Comparison of ENCODE assay signal across 18 cellular contexts in the genomic region with DNA sequence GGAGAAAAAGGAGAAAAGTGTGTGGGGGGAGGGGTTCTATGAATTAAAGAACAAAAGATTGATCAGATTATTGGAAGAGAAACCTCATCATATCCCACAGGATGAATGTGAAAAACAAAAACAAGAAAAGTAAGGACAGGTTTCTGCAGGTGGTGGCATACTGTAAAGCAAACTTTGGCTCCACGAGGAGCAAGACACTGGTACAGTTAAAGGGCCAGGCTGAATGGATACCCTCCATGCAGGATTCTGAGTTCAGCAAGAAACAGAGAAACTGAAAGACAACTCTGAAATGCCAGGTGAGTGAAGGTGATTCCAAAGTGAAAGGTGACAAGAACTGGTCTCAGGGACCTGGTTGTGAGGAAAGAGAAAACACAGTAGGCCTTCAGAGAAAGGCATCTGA. TPM values are rescaled to one million over a fixed set of nuclear protein-coding genes. Genes with fewer than 3 reads are reported as not detected.
DNase-seq lines count a peak whose midpoint lies in the region; ATAC-seq and TF ChIP-seq lines count a peak whose summit lies in the region.
"Had no signal": no experiment of that assay in that cellular context is flagged by ENCODE, and none has a peak within 500 bp of the region (broad histone marks: within the 10 kb centered on the region; RNA-seq: fewer than 3 reads in every experiment).

No MANE protein-coding gene starts in this region.

- no peak overlapping the region for H3K23ac ChIP-seq in mesenchymal stem cell (ENCODE audit: low read length in 2 of 2)

- no peaks in the 10 kb centered on the region for H3K36me3 ChIP-seq in thoracic aorta
- H3K36me3 ChIP-seq in mesenchymal stem cell (ENCODE audit: control insufficient read depth in 1 of 2, insufficient read depth in 2 of 2, low read depth in 1 of 2, low read length in 2 of 2), result peaks cover 4 to 35% of the 10 kb centered on the region in 2 experiments
- H3K36me3 ChIP-seq: esophagus muscularis mucosa, gastroesophageal sphincter had no signal

- H2BK5ac ChIP-seq in mesenchymal stem cell (ENCODE audit: low read depth, low read length, poor library complexity, severe bottlenecking), result no peak overlapping the region

- H3K4ac ChIP-seq in mesenchymal stem cell (ENCODE audit: low read depth in 1 of 2, low read length in 2 of 2), result no peak overlapping the region

- whole genome bisulfite sequencing in mesenchymal stem cell, result 90% methylated on average over 1 of the region's 1 CpG

- H3K27me3 Mint-ChIP-seq in activated T-cell treated with anti-CD3 and anti-CD28 coated beads, Interleukin-2, amount 50 U/mL, for 72 hours (ENCODE audit: low read depth), result no peaks in the 10 kb centered on the region
- H3K27me3 Mint-ChIP-seq in T-helper 17 cell (no peaks in the 10 kb centered on the region), endothelial cell (ENCODE audit: unreplicated experiment) (peaks cover 7% of the 10 kb centered on the region)

- no peak for DNase-seq in activated T-cell treated with anti-CD3 and anti-CD28 coated beads, Interleukin-2, amount 50 U/mL, for 72 hours
- DNase-seq in activated T-cell treated with anti-CD3 and anti-CD28 coated beads for 4 hours (no peak), T-helper 17 cell (no peak), endothelial cell (ENCODE audit: low spot score) (no peak), thoracic aorta (ENCODE audit: low spot score) (no peak), mesenchymal stem cell (no peak), NCI-H2029 treated with DMSO at 0.1 percent for 48 hours (lab: John Stamatoyannopoulos, UW) (no peak), GDM1 (lab: John Stamatoyannopoulos, UW) (no peak)
- DNase-seq: DMS79, Kasumi-1, left colon, midbrain, NCI-H1105 treated with DMSO at 0.1 percent for 48 hours, NCI-H524 had no signal

- H3K27me3 ChIP-seq in thoracic aorta (replicated peaks; ENCODE audit: insufficient read depth) (no peaks in the 10 kb centered on the region), mesenchymal stem cell (ENCODE audit: control insufficient read depth in 1 of 2, insufficient read depth in 1 of 2, low read length in 2 of 2) (no peaks in the 10 kb centered on the region)
- H3K27me3 ChIP-seq: esophagus muscularis mucosa, gastroesophageal sphincter had no signal

- TF ChIP-seq CTCF in endothelial cell (IDR thresholded peaks at IDR 0.05; ENCODE audit: unreplicated experiment) (no peak), thoracic aorta (IDR thresholded peaks at IDR 0.05) (no peak)

- no peak overlapping the region for H3K4me2 ChIP-seq in mesenchymal stem cell (ENCODE audit: low read length, poor library complexity, severe bottlenecking)

- peaks cover 19% of the 10 kb centered on the region for H3K79me1 ChIP-seq in mesenchymal stem cell (replicated peaks; ENCODE audit: low read length, poor library complexity, severe bottlenecking)

- H2AFZ ChIP-seq in mesenchymal stem cell (ENCODE audit: low read depth, low read length), result no peak overlapping the region

- peaks cover 58% of the 10 kb centered on the region for H3K4me1 Mint-ChIP-seq in activated T-cell treated with anti-CD3 and anti-CD28 coated beads, Interleukin-2, amount 50 U/mL, for 72 hours (ENCODE audit: low read depth)
- H3K4me1 Mint-ChIP-seq in T-helper 17 cell (peaks cover 67% of the 10 kb centered on the region), endothelial cell (ENCODE audit: unreplicated experiment) (peaks cover 56% of the 10 kb centered on the region)

- H3K9ac ChIP-seq in mesenchymal stem cell (ENCODE audit: low read length), result no peak overlapping the region

- H2BK12ac ChIP-seq in mesenchymal stem cell (ENCODE audit: low read length in 2 of 2), result no peak overlapping the region

- H3K4me3 Mint-ChIP-seq in activated T-cell treated with anti-CD3 and anti-CD28 coated beads, Interleukin-2, amount 50 U/mL, for 72 hours, result peak overlapping the region; percentile 50 to 57
- H3K4me3 Mint-ChIP-seq in T-helper 17 cell (peak overlapping the region; percentile 82), endothelial cell (ENCODE audit: unreplicated experiment) (peak overlapping the region; percentile 59)
- H3K4me3 Mint-ChIP-seq: CD14-positive monocyte had no signal

- peak overlapping the region; percentile 68 for H3K27ac Mint-ChIP-seq in activated T-cell treated with anti-CD3 and anti-CD28 coated beads, Interleukin-2, amount 50 U/mL, for 72 hours
- no peak overlapping the region for H3K27ac Mint-ChIP-seq in T-helper 17 cell
- peak overlapping the region; percentile 83 for H3K27ac Mint-ChIP-seq in endothelial cell (ENCODE audit: unreplicated experiment)

- H3K27ac ChIP-seq in thoracic aorta (no peak overlapping the region), mesenchymal stem cell (ENCODE audit: low read length, poor library complexity, severe bottlenecking) (no peak overlapping the region)
- H3K27ac ChIP-seq: esophagus muscularis mucosa, gastroesophageal sphincter, SK-N-MC had no signal

- H3K4me3 ChIP-seq in thoracic aorta, result peak overlapping the region; percentile 20
- H3K4me3 ChIP-seq in mesenchymal stem cell (ENCODE audit: insufficient read depth in 1 of 2, low read depth in 1 of 2, low read length in 2 of 2), result no peak overlapping the region
- H3K4me3 ChIP-seq: esophagus muscularis mucosa, gastroesophageal sphincter, SK-N-MC had no signal

- no peak for ATAC-seq in activated T-cell treated with anti-CD3 and anti-CD28 coated beads, Interleukin-2, amount 50 U/mL, for 72 hours (replicated peaks in 1 of 2)
- ATAC-seq in T-helper 17 cell (no peak), thoracic aorta (ENCODE audit: insufficient number of reproducible peaks, low FRiP score, low read depth) (no peak)
- ATAC-seq: gastroesophageal sphincter, left colon had no signal

- no peaks in the 10 kb centered on the region for H3K9me3 ChIP-seq in T-helper 17 cell (ENCODE audit: control insufficient read depth, low read length, poor library complexity, severe bottlenecking)
- H3K9me3 ChIP-seq in thoracic aorta, result no peaks in the 10 kb centered on the region
- no peaks in the 10 kb centered on the region for H3K9me3 ChIP-seq in mesenchymal stem cell (ENCODE audit: control insufficient read depth, low read length)
- H3K9me3 ChIP-seq: esophagus muscularis mucosa, gastroesophageal sphincter had no signal

- H3K14ac ChIP-seq in mesenchymal stem cell (ENCODE audit: low read length in 2 of 2), result no peak overlapping the region

- no peak overlapping the region for H3K18ac ChIP-seq in mesenchymal stem cell (ENCODE audit: low read depth in 1 of 2, low read length in 2 of 2)

- H2AK5ac ChIP-seq in mesenchymal stem cell (ENCODE audit: low read length, severe bottlenecking), result no peak overlapping the region

- peaks cover 8 to 32% of the 10 kb centered on the region in 2 donors for H3K36me3 Mint-ChIP-seq in activated T-cell treated with anti-CD3 and anti-CD28 coated beads, Interleukin-2, amount 50 U/mL, for 72 hours (ENCODE audit: insufficient read depth in 2 of 2)
- peaks cover 7% of the 10 kb centered on the region for H3K36me3 Mint-ChIP-seq in T-helper 17 cell (ENCODE audit: low read depth)
- peaks cover 50% of the 10 kb centered on the region for H3K36me3 Mint-ChIP-seq in endothelial cell (ENCODE audit: low read depth, unreplicated experiment)

- H2BK15ac ChIP-seq in mesenchymal stem cell (ENCODE audit: low read depth, poor library complexity, severe bottlenecking), result no peak overlapping the region

- no peaks in the 10 kb centered on the region for H3K9me3 Mint-ChIP-seq in activated T-cell treated with anti-CD3 and anti-CD28 coated beads, Interleukin-2, amount 50 U/mL, for 72 hours
- H3K9me3 Mint-ChIP-seq in endothelial cell (ENCODE audit: unreplicated experiment), result no peaks in the 10 kb centered on the region

- H4K8ac ChIP-seq in mesenchymal stem cell (ENCODE audit: low read length), result no peak overlapping the region

- no peak overlapping the region for H2BK120ac ChIP-seq in mesenchymal stem cell (ENCODE audit: low read depth, low read length)

- no peak overlapping the region for H4K91ac ChIP-seq in mesenchymal stem cell (ENCODE audit: low read length)

- H3K4me1 ChIP-seq in thoracic aorta (ENCODE audit: control insufficient read depth in 1 of 2, low read depth in 2 of 2), result peaks cover 0 to 26% of the 10 kb centered on the region in 2 donors
- no peaks in the 10 kb centered on the region for H3K4me1 ChIP-seq in mesenchymal stem cell (ENCODE audit: control insufficient read depth, insufficient read depth, low read depth, low read length)

RNA-seq across cellular contexts. Expression of a gene that starts 37.4 kb away (rescaled TPM):
- total RNA-seq in activated T-cell treated with anti-CD3 and anti-CD28 coated beads, Interleukin-2, amount 50 U/mL, for 72 hours, result 100 to 1,000 TPM; 504 to 505 TPM
- 100 to 1,000 TPM; 455 to 472 TPM for total RNA-seq in T-helper 17 cell
- 474 TPM for total RNA-seq in endothelial cell (ENCODE audit: unreplicated experiment)
- 10 to 100 TPM; 55.5 to 72.5 TPM for total RNA-seq in thoracic aorta
- polyA plus RNA-seq in mesenchymal stem cell (2013, experiment 1 of 2), result 44.0 TPM
- 45.8 TPM for polyA plus RNA-seq in mesenchymal stem cell (2013, experiment 2 of 2)
